9 cellular contexts compared by ENCODE assay signal in the genomic region with DNA sequence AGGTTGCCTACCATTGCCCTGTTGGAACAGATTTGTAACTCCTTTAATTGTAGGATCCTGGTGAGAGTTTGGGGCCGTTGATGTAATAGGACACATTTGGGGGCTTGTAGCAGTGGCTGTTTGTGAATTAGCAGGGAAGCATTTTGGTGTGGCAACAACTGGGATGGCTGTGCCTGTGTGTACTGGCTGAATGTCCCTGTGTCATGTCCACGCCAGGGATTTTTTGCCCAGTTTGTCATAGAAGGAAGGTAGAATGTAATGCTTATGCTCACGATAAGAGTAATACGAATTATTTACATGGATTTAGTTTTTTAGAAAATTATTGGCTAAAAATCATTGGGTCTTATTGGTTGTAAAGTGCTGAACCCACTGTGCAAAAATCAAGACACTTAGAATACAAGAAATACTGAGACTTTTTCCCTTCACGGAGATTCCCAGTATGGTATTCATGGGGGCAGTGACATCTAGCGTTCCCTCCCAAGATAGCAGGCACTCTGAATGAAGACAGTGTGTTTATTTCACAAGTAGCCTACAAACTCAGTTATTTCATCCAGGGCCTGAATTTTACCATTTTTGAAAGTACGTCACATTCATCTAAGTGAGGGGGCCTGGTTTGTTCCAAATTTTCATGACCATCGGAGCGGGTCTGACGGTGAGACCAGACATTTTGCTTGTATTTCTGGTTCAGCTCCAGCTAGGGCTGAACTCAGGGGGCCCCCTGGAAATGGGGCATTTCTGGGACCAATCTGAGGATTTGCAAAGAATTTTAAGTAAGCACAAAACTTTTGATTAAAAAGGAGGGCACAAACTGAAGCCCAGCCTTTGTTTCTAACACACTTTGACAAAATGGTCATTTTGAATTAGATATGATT.
DNase-seq lines count a peak whose midpoint lies in the region; ATAC-seq and TF ChIP-seq lines count a peak whose summit lies in the region.
"Had no signal": no experiment of that assay in that cellular context is flagged by ENCODE, and none has a peak within 500 bp of the region (broad histone marks: within the 10 kb centered on the region; RNA-seq: fewer than 3 reads in every experiment).

No MANE protein-coding gene starts in this region.

- TF ChIP-seq EP300 in esophagus muscularis mucosa (IDR thresholded peaks at IDR 0.05): no peak

- no peaks in the 10 kb centered on the region for H3K27me3 ChIP-seq in esophagus muscularis mucosa
- no peaks in the 10 kb centered on the region for H3K27me3 ChIP-seq in naive thymus-derived CD4-positive, alpha-beta T cell (ENCODE audit: control insufficient read depth in 2 of 2, insufficient read depth in 2 of 2, low read length in 2 of 2)
- H3K27me3 ChIP-seq in H7 (ENCODE audit: control insufficient read depth, insufficient read depth, low read length): no peaks in the 10 kb centered on the region

- no peaks in the 10 kb centered on the region for H3K4me1 Mint-ChIP-seq in naive thymus-derived CD4-positive, alpha-beta T cell
- H3K4me1 Mint-ChIP-seq: activated naive CD4-positive, alpha-beta T cell treated with anti-CD3 and anti-CD28 coated beads, Interleukin-2, amount 50 U/mL, for 24 hours had no signal

- H3K36me3 ChIP-seq in esophagus muscularis mucosa (no peaks in the 10 kb centered on the region), H7 (replicated peaks; ENCODE audit: control insufficient read depth, insufficient read depth, low read length) (no peaks in the 10 kb centered on the region)
- H3K36me3 ChIP-seq in naive thymus-derived CD4-positive, alpha-beta T cell (ENCODE audit: control insufficient read depth in 2 of 3, insufficient read depth in 3 of 3, low read length in 3 of 3): no peaks in the 10 kb centered on the region

- H3K36me3 Mint-ChIP-seq in naive thymus-derived CD4-positive, alpha-beta T cell: no peaks in the 10 kb centered on the region
- H3K36me3 Mint-ChIP-seq: activated naive CD4-positive, alpha-beta T cell treated with anti-CD3 and anti-CD28 coated beads, Interleukin-2, amount 50 U/mL, for 24 hours had no signal

- H3K4me3 ChIP-seq in esophagus muscularis mucosa (peak overlapping the region in 1 of 4 donors; percentile 16), H7 (ENCODE audit: insufficient read depth, low read depth, low read length) (no peak overlapping the region)
- no peak overlapping the region for H3K4me3 ChIP-seq in naive thymus-derived CD4-positive, alpha-beta T cell (ENCODE audit: low read length)

- CTCF ChIA-PET in naive thymus-derived CD4-positive, alpha-beta T cell (lab: Charles Lee): no interaction called here

- POLR2A ChIA-PET in naive thymus-derived CD4-positive, alpha-beta T cell (lab: Charles Lee): no interaction called here

- 39% methylated on average over 10 of the region's 10 CpGs for WGBS in esophagus muscularis mucosa

- no peaks in the 10 kb centered on the region for H3K9me3 ChIP-seq in esophagus muscularis mucosa
- no peaks in the 10 kb centered on the region for H3K9me3 ChIP-seq in naive thymus-derived CD4-positive, alpha-beta T cell (ENCODE audit: control insufficient read depth in 2 of 3, low read length in 3 of 3)

- intact Hi-C loops in esophagus muscularis mucosa (cut with DNase I): loop anchor here (5.0 kb wide), 3 partner anchors 73 to 368 kb away; a partner anchor contains a TSS
- intact Hi-C loops in naive thymus-derived CD4-positive, alpha-beta T cell (cut with micrococcal nuclease): loop anchor here in 1 of 2 donors (5.0 kb wide), 1 partner anchor 608 kb away; no protein-coding TSS in a partner anchor

- peaks cover 0 to 14% (median 10%) of the 10 kb centered on the region in 5 donors for H3K27me3 Mint-ChIP-seq in naive thymus-derived CD4-positive, alpha-beta T cell

- ATAC-seq in HG02798 (IDR thresholded peaks at IDR 0.05; ENCODE audit: poor library complexity, unreplicated experiment): peak; percentile 52
- peak; percentile 45 for ATAC-seq in naive thymus-derived CD4-positive, alpha-beta T cell
- ATAC-seq in HG03280 (IDR thresholded peaks at IDR 0.05; ENCODE audit: unreplicated experiment): no peak

- no peaks in the 10 kb centered on the region for H3K9me3 Mint-ChIP-seq in naive thymus-derived CD4-positive, alpha-beta T cell
- H3K9me3 Mint-ChIP-seq: activated naive CD4-positive, alpha-beta T cell treated with anti-CD3 and anti-CD28 coated beads, Interleukin-2, amount 50 U/mL, for 24 hours had no signal

- H3K27ac ChIP-seq in esophagus muscularis mucosa (replicated peaks in 1 of 4): peak overlapping the region in 2 of 4 donors; percentile 10 to 21
- no peak overlapping the region for H3K27ac ChIP-seq in naive thymus-derived CD4-positive, alpha-beta T cell (ENCODE audit: low read depth, low read length)

- H3K4me1 ChIP-seq in esophagus muscularis mucosa: peaks cover 14 to 93% (median 91%) of the 10 kb centered on the region in 4 donors
- H3K4me1 ChIP-seq in naive thymus-derived CD4-positive, alpha-beta T cell (ENCODE audit: control insufficient read depth in 2 of 2, insufficient read depth in 2 of 2, low read length in 2 of 2): no peaks in the 10 kb centered on the region

- no peak overlapping the region for H3K27ac Mint-ChIP-seq in naive thymus-derived CD4-positive, alpha-beta T cell
- H3K27ac Mint-ChIP-seq: activated naive CD4-positive, alpha-beta T cell treated with anti-CD3 and anti-CD28 coated beads, Interleukin-2, amount 50 U/mL, for 24 hours had no signal

- no peak overlapping the region for H3K4me3 Mint-ChIP-seq in naive thymus-derived CD4-positive, alpha-beta T cell
- H3K4me3 Mint-ChIP-seq: activated naive CD4-positive, alpha-beta T cell treated with anti-CD3 and anti-CD28 coated beads, Interleukin-2, amount 50 U/mL, for 24 hours had no signal

- peak; percentile 6 for DNase-seq in NCI-H2196 (lab: John Stamatoyannopoulos, UW; ENCODE audit: unreplicated experiment)
- no peak for DNase-seq in NCI-H2196 treated with DMSO at 0.1 percent for 48 hours (lab: John Stamatoyannopoulos, UW; ENCODE audit: unreplicated experiment)
- peak; percentile 12 for DNase-seq in SK-N-DZ (ENCODE audit: low spot score)
- no peak for DNase-seq in esophagus muscularis mucosa (ENCODE audit: extremely low spot score)
- DNase-seq in naive thymus-derived CD4-positive, alpha-beta T cell: no peak
- no peak for DNase-seq in H7

- peak; percentile 78 to 86 (median 84) for TF ChIP-seq CTCF in esophagus muscularis mucosa (IDR thresholded peaks at IDR 0.05)

- no peak for TF ChIP-seq POLR2A in esophagus muscularis mucosa (IDR thresholded peaks at IDR 0.05; ENCODE audit: low read depth)

Comparison
In these comparisons a context has a peak if more than half of its experiments do, and no peak if none do; other contexts are left out.
1. DNase-seq: peak in NCI-H2196 (single experiment) and SK-N-DZ (single experiment); none in NCI-H2196 treated with DMSO at 0.1 percent for 48 hours (single experiment), esophagus muscularis mucosa (single experiment), naive thymus-derived CD4-positive, alpha-beta T cell (0 of 9) and H7 (single experiment).